In genomic region chr6:34745277-34746103, GRCh38 we compare ENCODE assay signal across 11 cellular contexts. TPM values are rescaled to one million over a fixed set of nuclear protein-coding genes. Genes with fewer than 3 reads are reported as not detected.
DNase-seq lines count a peak whose midpoint lies in the region; ATAC-seq, FAIRE-seq and TF ChIP-seq lines count a peak whose summit lies in the region.
"Had no signal": no experiment of that assay in that cellular context is flagged by ENCODE, and none has a peak within 500 bp of the region (broad histone marks: within the 10 kb centered on the region; RNA-seq: fewer than 3 reads in every experiment).

No MANE protein-coding gene starts in this region.

- no peak overlapping the region for H3K27ac Mint-ChIP-seq in activated CD8-positive, alpha-beta T cell treated with anti-CD3 and anti-CD28 coated beads for 36 hours
- H3K27ac Mint-ChIP-seq in activated CD8-positive, alpha-beta T cell treated with anti-CD3 and anti-CD28 coated beads, Interleukin-2, amount 10 ng/mL, durations not matched to agents 7 days and 5 days = no peak overlapping the region
- peak overlapping the region; percentile 8 for H3K27ac Mint-ChIP-seq in stimulated activated naive CD8-positive, alpha-beta T cell treated with anti-CD3 and anti-CD28 coated beads, Interleukin-15, Interleukin-2, amounts not matched to agents 100 ng/mL and 50 ng/mL, for 24 hours
- no peak overlapping the region for H3K27ac Mint-ChIP-seq in effector memory CD8-positive, alpha-beta T cell
- H3K27ac Mint-ChIP-seq: activated CD4-positive, alpha-beta T cell treated with anti-CD3 and anti-CD28 coated beads, Interleukin-2, amount 10 ng/mL, durations not matched to agents 7 days and 5 days had no signal

- no peaks in the 10 kb centered on the region for H3K9me3 Mint-ChIP-seq in activated CD8-positive, alpha-beta T cell treated with anti-CD3 and anti-CD28 coated beads for 36 hours
- H3K9me3 Mint-ChIP-seq in activated CD8-positive, alpha-beta T cell treated with anti-CD3 and anti-CD28 coated beads, Interleukin-2, amount 10 ng/mL, durations not matched to agents 7 days and 5 days (ENCODE audit: insufficient read depth) = no peaks in the 10 kb centered on the region
- H3K9me3 Mint-ChIP-seq in stimulated activated naive CD8-positive, alpha-beta T cell treated with anti-CD3 and anti-CD28 coated beads, Interleukin-15, Interleukin-2, amounts not matched to agents 100 ng/mL and 50 ng/mL, for 24 hours = no peaks in the 10 kb centered on the region
- no peaks in the 10 kb centered on the region for H3K9me3 Mint-ChIP-seq in effector memory CD8-positive, alpha-beta T cell
- H3K9me3 Mint-ChIP-seq: activated CD4-positive, alpha-beta T cell treated with anti-CD3 and anti-CD28 coated beads, Interleukin-2, amount 10 ng/mL, durations not matched to agents 7 days and 5 days; central memory CD8-positive, alpha-beta T cell had no signal

- no peak for TF ChIP-seq CTCF in activated CD8-positive, alpha-beta T cell treated with anti-CD3 and anti-CD28 coated beads for 36 hours (IDR thresholded peaks at IDR 0.05)

- H3K4me3 Mint-ChIP-seq in activated CD8-positive, alpha-beta T cell treated with anti-CD3 and anti-CD28 coated beads for 36 hours = no peak overlapping the region
- no peak overlapping the region for H3K4me3 Mint-ChIP-seq in activated CD8-positive, alpha-beta T cell treated with anti-CD3 and anti-CD28 coated beads, Interleukin-2, amount 10 ng/mL, durations not matched to agents 7 days and 5 days
- H3K4me3 Mint-ChIP-seq in stimulated activated naive CD8-positive, alpha-beta T cell treated with anti-CD3 and anti-CD28 coated beads, Interleukin-15, Interleukin-2, amounts not matched to agents 100 ng/mL and 50 ng/mL, for 24 hours = no peak overlapping the region
- no peak overlapping the region for H3K4me3 Mint-ChIP-seq in effector memory CD8-positive, alpha-beta T cell
- H3K4me3 Mint-ChIP-seq: activated CD4-positive, alpha-beta T cell treated with anti-CD3 and anti-CD28 coated beads, Interleukin-2, amount 10 ng/mL, durations not matched to agents 7 days and 5 days; central memory CD8-positive, alpha-beta T cell had no signal

- CTCF ChIA-PET in activated CD8-positive, alpha-beta T cell treated with anti-CD3 and anti-CD28 coated beads for 36 hours (lab: Charles Lee) = interaction anchor here (0.6 to 0.7 kb wide), 2 partner anchors 46 to 471 kb away, joined by 3 read pairs; no protein-coding TSS in a partner anchor
- CTCF ChIA-PET in activated CD8-positive, alpha-beta T cell treated with anti-CD3 and anti-CD28 coated beads, Interleukin-2, amount 10 ng/mL, durations not matched to agents 7 days and 5 days (lab: Charles Lee) = interaction anchor here (1.5 to 1.8 kb wide), 2 partner anchors 11 to 394 kb away, joined by 3 to 9 read pairs; partner anchors contain the start of gene SNRPC

- peak; percentile 49 for ATAC-seq in activated CD8-positive, alpha-beta T cell treated with anti-CD3 and anti-CD28 coated beads for 36 hours
- ATAC-seq in activated CD8-positive, alpha-beta T cell treated with anti-CD3 and anti-CD28 coated beads, Interleukin-2, amount 10 ng/mL, durations not matched to agents 7 days and 5 days = no peak
- no peak for ATAC-seq in effector memory CD8-positive, alpha-beta T cell (replicated peaks)
- ATAC-seq in HG02571 (IDR thresholded peaks at IDR 0.05; ENCODE audit: unreplicated experiment) (no peak), GM21447 (IDR thresholded peaks at IDR 0.05; ENCODE audit: unreplicated experiment) (no peak)

- peak; percentile 24 for DNase-seq in activated CD8-positive, alpha-beta T cell treated with anti-CD3 and anti-CD28 coated beads for 36 hours
- no peak for DNase-seq in activated CD8-positive, alpha-beta T cell treated with anti-CD3 and anti-CD28 coated beads, Interleukin-2, amount 10 ng/mL, durations not matched to agents 7 days and 5 days
- DNase-seq in RCC 7860 (ENCODE audit: low spot score) (peak; percentile 24), hepatic stellate cell (ENCODE audit: low spot score) (peak; percentile 8)
- DNase-seq in effector memory CD8-positive, alpha-beta T cell = no peak
- DNase-seq: activated CD4-positive, alpha-beta T cell treated with anti-CD3 and anti-CD28 coated beads, Interleukin-2, amount 10 ng/mL, durations not matched to agents 7 days and 5 days; H7 had no signal

- H3K36me3 Mint-ChIP-seq in activated CD8-positive, alpha-beta T cell treated with anti-CD3 and anti-CD28 coated beads for 36 hours (ENCODE audit: low read depth) = no peaks in the 10 kb centered on the region
- no peaks in the 10 kb centered on the region for H3K36me3 Mint-ChIP-seq in activated CD8-positive, alpha-beta T cell treated with anti-CD3 and anti-CD28 coated beads, Interleukin-2, amount 10 ng/mL, durations not matched to agents 7 days and 5 days (ENCODE audit: low read depth)
- no peaks in the 10 kb centered on the region for H3K36me3 Mint-ChIP-seq in stimulated activated naive CD8-positive, alpha-beta T cell treated with anti-CD3 and anti-CD28 coated beads, Interleukin-15, Interleukin-2, amounts not matched to agents 100 ng/mL and 50 ng/mL, for 24 hours (ENCODE audit: low read depth)
- no peaks in the 10 kb centered on the region for H3K36me3 Mint-ChIP-seq in effector memory CD8-positive, alpha-beta T cell (ENCODE audit: insufficient read depth)

- intact Hi-C loops in activated CD8-positive, alpha-beta T cell treated with anti-CD3 and anti-CD28 coated beads for 36 hours (cut with micrococcal nuclease) = no loop called here

- no peaks in the 10 kb centered on the region for H3K4me1 Mint-ChIP-seq in activated CD8-positive, alpha-beta T cell treated with anti-CD3 and anti-CD28 coated beads for 36 hours (ENCODE audit: low read depth)
- no peaks in the 10 kb centered on the region for H3K4me1 Mint-ChIP-seq in activated CD8-positive, alpha-beta T cell treated with anti-CD3 and anti-CD28 coated beads, Interleukin-2, amount 10 ng/mL, durations not matched to agents 7 days and 5 days (ENCODE audit: low read depth)
- H3K4me1 Mint-ChIP-seq in stimulated activated naive CD8-positive, alpha-beta T cell treated with anti-CD3 and anti-CD28 coated beads, Interleukin-15, Interleukin-2, amounts not matched to agents 100 ng/mL and 50 ng/mL, for 24 hours (ENCODE audit: low read depth) = peaks cover 5% of the 10 kb centered on the region
- no peaks in the 10 kb centered on the region for H3K4me1 Mint-ChIP-seq in effector memory CD8-positive, alpha-beta T cell (ENCODE audit: low read depth in 2 of 2)
- H3K4me1 Mint-ChIP-seq: activated CD4-positive, alpha-beta T cell treated with anti-CD3 and anti-CD28 coated beads, Interleukin-2, amount 10 ng/mL, durations not matched to agents 7 days and 5 days; central memory CD8-positive, alpha-beta T cell had no signal

- no peaks in the 10 kb centered on the region for H3K27me3 Mint-ChIP-seq in activated CD8-positive, alpha-beta T cell treated with anti-CD3 and anti-CD28 coated beads for 36 hours
- H3K27me3 Mint-ChIP-seq in activated CD8-positive, alpha-beta T cell treated with anti-CD3 and anti-CD28 coated beads, Interleukin-2, amount 10 ng/mL, durations not matched to agents 7 days and 5 days (ENCODE audit: low read depth) = no peaks in the 10 kb centered on the region
- H3K27me3 Mint-ChIP-seq in stimulated activated naive CD8-positive, alpha-beta T cell treated with anti-CD3 and anti-CD28 coated beads, Interleukin-15, Interleukin-2, amounts not matched to agents 100 ng/mL and 50 ng/mL, for 24 hours = no peaks in the 10 kb centered on the region
- H3K27me3 Mint-ChIP-seq in effector memory CD8-positive, alpha-beta T cell = peaks cover 0 to 8% of the 10 kb centered on the region in 2 donors
- H3K27me3 Mint-ChIP-seq: activated CD4-positive, alpha-beta T cell treated with anti-CD3 and anti-CD28 coated beads, Interleukin-2, amount 10 ng/mL, durations not matched to agents 7 days and 5 days; central memory CD8-positive, alpha-beta T cell had no signal

- FAIRE-seq in RCC 7860 (lab: Jason Lieb, UNC) = no peak

- POLR2A ChIA-PET in activated CD8-positive, alpha-beta T cell treated with anti-CD3 and anti-CD28 coated beads for 36 hours (lab: Charles Lee) = interaction anchor here (1.3 to 1.7 kb wide), 2 partner anchors 9 to 46 kb away, joined by 3 to 6 read pairs; partner anchors contain the start of gene BLTP3A
- POLR2A ChIA-PET in activated CD8-positive, alpha-beta T cell treated with anti-CD3 and anti-CD28 coated beads, Interleukin-2, amount 10 ng/mL, durations not matched to agents 7 days and 5 days (lab: Charles Lee) = interaction anchor here (0.6 kb wide), 1 partner anchor 8 kb away, joined by 8 read pairs; no protein-coding TSS in a partner anchor

RNA-seq across cellular contexts. Expression of gene SNRPC, which starts 11.8 kb away (rescaled TPM):
- 100 to 1,000 TPM; 170 to 179 TPM for total RNA-seq in activated CD8-positive, alpha-beta T cell treated with anti-CD3 and anti-CD28 coated beads for 36 hours
- total RNA-seq in activated CD8-positive, alpha-beta T cell treated with anti-CD3 and anti-CD28 coated beads, Interleukin-2, amount 10 ng/mL, durations not matched to agents 7 days and 5 days = 100 to 1,000 TPM; 130 to 145 TPM

RNA-seq across cellular contexts. Expression of gene BLTP3A, which starts 46.4 kb away (rescaled TPM):
- 10 to 100 TPM; 14.0 to 15.0 TPM for total RNA-seq in activated CD8-positive, alpha-beta T cell treated with anti-CD3 and anti-CD28 coated beads for 36 hours
- total RNA-seq in activated CD8-positive, alpha-beta T cell treated with anti-CD3 and anti-CD28 coated beads, Interleukin-2, amount 10 ng/mL, durations not matched to agents 7 days and 5 days = 10 to 100 TPM; 11.8 to 11.9 TPM

RNA-seq across cellular contexts. Expression of gene ILRUN, which starts 48.9 kb away (rescaled TPM):
- total RNA-seq in activated CD8-positive, alpha-beta T cell treated with anti-CD3 and anti-CD28 coated beads for 36 hours = 10 to 100 TPM; 45.3 to 51.8 TPM
- total RNA-seq in activated CD8-positive, alpha-beta T cell treated with anti-CD3 and anti-CD28 coated beads, Interleukin-2, amount 10 ng/mL, durations not matched to agents 7 days and 5 days = 10 to 100 TPM; 57.4 to 58.8 TPM

Comparison
In these comparisons a context has a peak if more than half of its experiments do, and no peak if none do; other contexts are left out.
1. DNase-seq: peak in activated CD8-positive, alpha-beta T cell treated with anti-CD3 and anti-CD28 coated beads for 36 hours (single experiment), RCC 7860 (single experiment) and hepatic stellate cell (single experiment); none in activated CD8-positive, alpha-beta T cell treated with anti-CD3 and anti-CD28 coated beads, Interleukin-2, amount 10 ng/mL, durations not matched to agents 7 days and 5 days (single experiment) and effector memory CD8-positive, alpha-beta T cell (0 of 3).